Comparison of ENCODE assay signal across 9 cellular contexts in genomic region chr12:53994691-53995310, GRCh38. TPM values are rescaled to one million over a fixed set of nuclear protein-coding genes. Genes with fewer than 3 reads are reported as not detected.
A peak's percentile ranks its signal among the peaks of the same experiment; 100 is the strongest.
DNase-seq lines count a peak whose midpoint lies in the region; ATAC-seq and TF ChIP-seq lines count a peak whose summit lies in the region.
"Had no signal": no experiment of that assay in that cellular context is flagged by ENCODE, and none has a peak within 500 bp of the region (broad histone marks: within the 10 kb centered on the region; RNA-seq: fewer than 3 reads in every experiment).

No MANE protein-coding gene starts in this region.

- ATAC-seq in IMR-90 (ENCODE audit: low read depth), result no peak; the same call in 1 of the 2 replicates
- ATAC-seq in body of pancreas, result peak; percentile 24
- no peak for ATAC-seq in GM21360 (IDR thresholded peaks at IDR 0.05; ENCODE audit: unreplicated experiment)

- no peak overlapping the region; the same call in 1 of the 2 replicates for H3K23ac ChIP-seq in IMR-90 (ENCODE audit: low read depth, low read length)
- peak overlapping the region; percentile 82 for H3K23ac ChIP-seq in neuronal stem cell (ENCODE audit: low read depth, low read length, poor library complexity)

- no peak overlapping the region for H2BK20ac ChIP-seq in IMR-90 (ENCODE audit: low read depth, low read length)

- H3K36me3 ChIP-seq in BE2C (no peaks in the 10 kb centered on the region), IMR-90 (ENCODE audit: control insufficient read depth, insufficient read depth, low read length) (no peaks in the 10 kb centered on the region), body of pancreas (replicated peaks in 1 of 2; ENCODE audit: insufficient read depth in 1 of 2, low read depth in 2 of 2) (no peaks in the 10 kb centered on the region), neuronal stem cell (replicated peaks in 1 of 2; ENCODE audit: control insufficient read depth in 2 of 2, insufficient read depth in 2 of 2, low read length in 2 of 2) (no peaks in the 10 kb centered on the region)

- CTCF ChIA-PET in IMR-90 (lab: Yijun Ruan, JAX), result no interaction called here

- no peak overlapping the region for H2BK120ac ChIP-seq in IMR-90 (ENCODE audit: low read depth, low read length)
- H2BK120ac ChIP-seq in neuronal stem cell (ENCODE audit: low read depth, low read length), result no peak overlapping the region

- BruUV-seq in IMR-90 (replicated peaks; lab: Mats Ljungman, UMichigan), result no TSS peak

- no peaks in the 10 kb centered on the region for H3K27me3 ChIP-seq in BE2C
- peaks cover 98% of the 10 kb centered on the region for H3K27me3 ChIP-seq in IMR-90 (ENCODE audit: control insufficient read depth, insufficient read depth, low read length)
- peaks cover 6 to 79% of the 10 kb centered on the region in 2 donors for H3K27me3 ChIP-seq in body of pancreas
- peaks cover 82 to 100% (median 100%) of the 10 kb centered on the region in 3 experiments for H3K27me3 ChIP-seq in neuronal stem cell (ENCODE audit: control insufficient read depth in 3 of 3, insufficient read depth in 3 of 3, low read depth in 1 of 3, low read length in 3 of 3)
- H3K27me3 ChIP-seq in dorsolateral prefrontal cortex, result peaks cover 36 to 100% (median 100%) of the 10 kb centered on the region in 45 donors

- intact Hi-C loops in IMR-90 (cut with micrococcal nuclease) (no loop called here), body of pancreas (cut with DNase I) (no loop called here), dorsolateral prefrontal cortex (cut with DNase I) (loop anchor here in 1 of 2 donors (5.0 kb wide), 1 partner anchor 228 kb away; no protein-coding TSS in a partner anchor)

- H2AK5ac ChIP-seq in IMR-90 (ENCODE audit: low read depth, low read length) (no peak overlapping the region), neuronal stem cell (ENCODE audit: low read depth, low read length) (no peak overlapping the region)

- TF ChIP-seq CTCF in BE2C (IDR thresholded peaks at IDR 0.05; ENCODE audit: low read depth, low read length), result no peak
- no peak for TF ChIP-seq CTCF in IMR-90 (conservative IDR thresholded peaks at IDR 0.05; ENCODE audit: low read depth, low read length)
- TF ChIP-seq CTCF in body of pancreas (IDR thresholded peaks at IDR 0.05), result no peak
- TF ChIP-seq CTCF in dorsolateral prefrontal cortex (IDR thresholded peaks at IDR 0.05 in 54 of 56, conservative IDR thresholded peaks at IDR 0.05 in 2 of 56; ENCODE audit: low read depth in 1 of 56, partially characterized antibody in 56 of 56), result no peak

- POLR2A ChIA-PET in IMR-90 (lab: Charles Lee; ENCODE audit: unreplicated experiment), result no interaction called here

- H2AK9ac ChIP-seq in IMR-90 (replicated peaks; ENCODE audit: low read depth, low read length, poor library complexity), result peak overlapping the region; percentile 14

- H3K4me1 ChIP-seq in BE2C (peaks cover 5% of the 10 kb centered on the region; the same call in 1 of the 2 replicates), IMR-90 (ENCODE audit: control insufficient read depth, insufficient read depth, low read length) (peaks cover 2% of the 10 kb centered on the region; the same call in 1 of the 2 replicates), body of pancreas (peaks cover 37% of the 10 kb centered on the region), neuronal stem cell (ENCODE audit: control insufficient read depth in 2 of 2, insufficient read depth in 1 of 2, low read depth in 1 of 2, low read length in 2 of 2) (no peaks in the 10 kb centered on the region)

- H3K4ac ChIP-seq in IMR-90 (ENCODE audit: low read depth, low read length) (no peak overlapping the region), neuronal stem cell (ENCODE audit: low read length) (no peak overlapping the region)

- WGBS in IMR-90 (ENCODE audit: extremely low coverage in 2 of 2, insufficient read length in 1 of 2), 2 experiments, result 13% methylated on average over 13 of the region's 36 CpGs; no CpG with 5 or more reads in 1 of the 2 experiments
- 5 to 8% methylated on average over 34 to 36 of the region's 36 CpGs for WGBS in body of pancreas, 2 donors
- WGBS in neuronal stem cell (ENCODE audit: extremely low coverage in 2 of 2, insufficient read length in 2 of 2, insufficient replicate concordance in 1 of 2), 2 donors, result no CpG with 5 or more reads among the region's 36 CpGs

- H3K9me1 ChIP-seq in IMR-90 (ENCODE audit: insufficient read depth, low read length), result no peaks in the 10 kb centered on the region

- H2BK5ac ChIP-seq in IMR-90 (ENCODE audit: low read depth, low read length, poor library complexity, severe bottlenecking), result no peak overlapping the region
- H2BK5ac ChIP-seq in neuronal stem cell (ENCODE audit: low read length), result no peak overlapping the region

- no peak for DNase-seq in BE2C
- DNase-seq in IMR-90, result no peak
- DNase-seq in body of pancreas, result no peak
- no peak for DNase-seq in neuronal stem cell (ENCODE audit: low spot score)
- DNase-seq in D341Med (ENCODE audit: low spot score), result no peak
- no peak for DNase-seq in dorsolateral prefrontal cortex
- no peak for DNase-seq in NCI-H2029 (lab: John Stamatoyannopoulos, UW)
- DNase-seq: occipital lobe had no signal

- TF ChIP-seq POLR2A in IMR-90 (IDR thresholded peaks at IDR 0.05; ENCODE audit: low read depth, low read length), result no peak
- TF ChIP-seq POLR2A in body of pancreas (IDR thresholded peaks at IDR 0.05), result no peak

- H3K9me3 ChIP-seq in BE2C, result no peaks in the 10 kb centered on the region
- peaks cover 21% of the 10 kb centered on the region for H3K9me3 ChIP-seq in IMR-90 (ENCODE audit: control insufficient read depth, insufficient read depth, low read length)
- H3K9me3 ChIP-seq in body of pancreas, result no peaks in the 10 kb centered on the region
- H3K9me3 ChIP-seq in neuronal stem cell (replicated peaks in 1 of 2; ENCODE audit: control insufficient read depth in 2 of 2, insufficient read depth in 1 of 2, low read depth in 1 of 2, low read length in 2 of 2), result peaks cover 0 to 4% of the 10 kb centered on the region in 2 donors

- H2AFZ ChIP-seq in IMR-90 (replicated peaks; ENCODE audit: low read length, poor library complexity), result no peak overlapping the region
- H2AFZ ChIP-seq in neuronal stem cell (ENCODE audit: low read length), result peak overlapping the region; percentile 90

- H3K14ac ChIP-seq in IMR-90 (replicated peaks; ENCODE audit: low read depth, low read length) (no peak overlapping the region), neuronal stem cell (ENCODE audit: low read length) (no peak overlapping the region)

- no peak overlapping the region for H2BK12ac ChIP-seq in neuronal stem cell (ENCODE audit: low read length)

- no peak overlapping the region for H3K56ac ChIP-seq in IMR-90 (ENCODE audit: extremely low read depth, insufficient read depth, low read length)

- no peaks in the 10 kb centered on the region; the same call in 1 of the 2 replicates for H4K20me1 ChIP-seq in IMR-90 (ENCODE audit: insufficient read depth, low read length)

- H3K27ac ChIP-seq in IMR-90 (ENCODE audit: insufficient read depth, low read length) (no peak overlapping the region), body of pancreas (no peak overlapping the region), neuronal stem cell (replicated peaks; ENCODE audit: low read length) (no peak overlapping the region), dorsolateral prefrontal cortex (no peak overlapping the region)

- no peak overlapping the region for H4K91ac ChIP-seq in IMR-90 (ENCODE audit: insufficient read depth, low read depth, low read length)
- H4K91ac ChIP-seq in neuronal stem cell (ENCODE audit: low read depth, low read length, poor library complexity), result no peak overlapping the region

- H4K8ac ChIP-seq in IMR-90 (ENCODE audit: low read depth in 2 of 2, low read length in 2 of 2) (no peak overlapping the region), neuronal stem cell (ENCODE audit: low read depth, low read length) (no peak overlapping the region)

- H3K18ac ChIP-seq in IMR-90 (ENCODE audit: low read depth, low read length), result no peak overlapping the region
- no peak overlapping the region for H3K18ac ChIP-seq in neuronal stem cell (ENCODE audit: low read length)

- H3K79me1 ChIP-seq in IMR-90 (ENCODE audit: low read depth in 1 of 2, low read length in 2 of 2) (no peaks in the 10 kb centered on the region), neuronal stem cell (ENCODE audit: low read depth, low read length) (no peaks in the 10 kb centered on the region)

- no peak overlapping the region for H4K5ac ChIP-seq in IMR-90 (ENCODE audit: low read depth, low read length)

- TF ChIP-seq RAD21 in IMR-90 (IDR thresholded peaks at IDR 0.05; ENCODE audit: low read length), result no peak

- H3K4me3 ChIP-seq in BE2C (ENCODE audit: low read depth, low read length), result peak overlapping the region; percentile 56
- H3K4me3 ChIP-seq in IMR-90 (ENCODE audit: insufficient read depth, low read depth, low read length), result no peak overlapping the region
- no peak overlapping the region for H3K4me3 ChIP-seq in body of pancreas
- H3K4me3 ChIP-seq in neuronal stem cell (ENCODE audit: low read length in 2 of 2), result no peak overlapping the region
- peak overlapping the region in 27 of 59 donors; percentile 24 to 65 (median 51) for H3K4me3 ChIP-seq in dorsolateral prefrontal cortex

- H3K9ac ChIP-seq in IMR-90 (ENCODE audit: low read depth, low read length) (no peak overlapping the region), neuronal stem cell (ENCODE audit: low read depth, low read length, poor library complexity) (no peak overlapping the region)

- H2BK15ac ChIP-seq in IMR-90 (ENCODE audit: low read depth, low read length) (no peak overlapping the region), neuronal stem cell (ENCODE audit: low read length) (no peak overlapping the region)

- H3K4me2 ChIP-seq in IMR-90 (ENCODE audit: low read depth, low read length) (no peak overlapping the region), neuronal stem cell (ENCODE audit: insufficient read depth, low read length, poor library complexity, severe bottlenecking) (no peak overlapping the region)

- in situ Hi-C loops in IMR-90 (cut with MboI; ENCODE audit: low sequenced_read_pairs), result loop anchor here (10.0 kb wide), 2 partner anchors 230 to 380 kb away; no protein-coding TSS in a partner anchor

- dilution Hi-C loops in IMR-90 (cut with HindIII; ENCODE audit: low sequenced_read_pairs, unreplicated experiment), result no loop called here

RNA-seq across cellular contexts. Expression of gene HOXC9, which starts 5.2 kb away (rescaled TPM):
- 33.9 TPM for polyA plus RNA-seq in BE2C (2012; ENCODE audit: insufficient read depth, insufficient read length, low read depth)
- total RNA-seq in IMR-90 (2012; rRNA removed) (not detected in 2 replicates), body of pancreas (not detected), dorsolateral prefrontal cortex (not detected)
- polyA plus RNA-seq in IMR-90 (2012; rRNA removed), result 0.13 and 0.26 TPM in 2 replicates
- polyA plus RNA-seq in IMR-90 (2012; cell fraction: cytosol; rRNA removed), result 0.41 and 0.46 TPM in 2 replicates
- 0.13 and 0.21 TPM in 2 replicates for polyA plus RNA-seq in IMR-90 (2012; cell fraction: nucleus; rRNA removed; ENCODE audit: low replicate concordance)
- not detected for polyA plus RNA-seq in neuronal stem cell (2013, experiment 1 of 2)
- not detected for polyA plus RNA-seq in neuronal stem cell (2013, experiment 2 of 2)
- total RNA-seq: occipital lobe had no signal

RNA-seq across cellular contexts. Expression of gene HOXC10, which starts 9.9 kb away (rescaled TPM):
- 49.3 TPM for polyA plus RNA-seq in BE2C (2012; ENCODE audit: insufficient read depth, insufficient read length, low read depth)
- total RNA-seq in IMR-90 (2012; rRNA removed), result not detected in 2 replicates
- polyA plus RNA-seq in IMR-90 (2012; rRNA removed), result 0.15 TPM in 1 of 2 replicates, not detected in the other
- not detected in 2 replicates for polyA plus RNA-seq in IMR-90 (2012; cell fraction: cytosol; rRNA removed)
- polyA plus RNA-seq in IMR-90 (2012; cell fraction: nucleus; rRNA removed; ENCODE audit: low replicate concordance), result not detected in 2 replicates
- not detected for total RNA-seq in body of pancreas
- polyA plus RNA-seq in neuronal stem cell (2013, experiment 1 of 2), result not detected
- not detected for polyA plus RNA-seq in neuronal stem cell (2013, experiment 2 of 2)
- under 1 TPM in 1 of 120 experiments, not detected in 119; 0.34 TPM for total RNA-seq in dorsolateral prefrontal cortex
- total RNA-seq: occipital lobe had no signal

RNA-seq across cellular contexts. Expression of gene HOXC8, which starts 14.0 kb away (rescaled TPM):
- 24.8 TPM for polyA plus RNA-seq in BE2C (2012; ENCODE audit: insufficient read depth, insufficient read length, low read depth)
- total RNA-seq in IMR-90 (2012; rRNA removed) (0.18 and 0.28 TPM in 2 replicates), body of pancreas (not detected), dorsolateral prefrontal cortex (not detected)
- polyA plus RNA-seq in IMR-90 (2012; rRNA removed), result 1.3 and 1.4 TPM in 2 replicates
- 0.71 and 0.99 TPM in 2 replicates for polyA plus RNA-seq in IMR-90 (2012; cell fraction: cytosol; rRNA removed)
- 0.24 and 0.28 TPM in 2 replicates for polyA plus RNA-seq in IMR-90 (2012; cell fraction: nucleus; rRNA removed; ENCODE audit: low replicate concordance)
- not detected for polyA plus RNA-seq in neuronal stem cell (2013, experiment 1 of 2)
- not detected for polyA plus RNA-seq in neuronal stem cell (2013, experiment 2 of 2)
- total RNA-seq: occipital lobe had no signal

RNA-seq across cellular contexts. Expression of gene HOTAIR, which starts 20.0 kb away (rescaled TPM):
- 2.2 TPM for polyA plus RNA-seq in BE2C (2012; ENCODE audit: insufficient read depth, insufficient read length, low read depth)
- total RNA-seq in IMR-90 (2012; rRNA removed), result not detected in 2 replicates
- polyA plus RNA-seq in IMR-90 (2012; rRNA removed), result not detected in 2 replicates
- not detected in 2 replicates for polyA plus RNA-seq in IMR-90 (2012; cell fraction: cytosol; rRNA removed)
- polyA plus RNA-seq in IMR-90 (2012; cell fraction: nucleus; rRNA removed; ENCODE audit: low replicate concordance), result not detected in 2 replicates
- not detected for total RNA-seq in body of pancreas
- polyA plus RNA-seq in neuronal stem cell (2013, experiment 1 of 2), result not detected
- not detected for polyA plus RNA-seq in neuronal stem cell (2013, experiment 2 of 2)
- total RNA-seq in dorsolateral prefrontal cortex, result not detected
- total RNA-seq: occipital lobe had no signal

RNA-seq across cellular contexts. Expression of gene HOXC11, which starts 21.9 kb away (rescaled TPM):
- polyA plus RNA-seq in BE2C (2012; ENCODE audit: insufficient read depth, insufficient read length, low read depth), result 0.85 TPM
- total RNA-seq in IMR-90 (2012; rRNA removed) (not detected in 2 replicates), body of pancreas (not detected), dorsolateral prefrontal cortex (not detected)
- polyA plus RNA-seq in IMR-90 (2012; rRNA removed), result not detected in 2 replicates
- not detected in 2 replicates for polyA plus RNA-seq in IMR-90 (2012; cell fraction: cytosol; rRNA removed)
- polyA plus RNA-seq in IMR-90 (2012; cell fraction: nucleus; rRNA removed; ENCODE audit: low replicate concordance), result not detected in 2 replicates
- not detected for polyA plus RNA-seq in neuronal stem cell (2013, experiment 1 of 2)
- not detected for polyA plus RNA-seq in neuronal stem cell (2013, experiment 2 of 2)
- total RNA-seq: occipital lobe had no signal
